Comparison of ENCODE assay signal across 31 cellular contexts in the genomic region with DNA sequence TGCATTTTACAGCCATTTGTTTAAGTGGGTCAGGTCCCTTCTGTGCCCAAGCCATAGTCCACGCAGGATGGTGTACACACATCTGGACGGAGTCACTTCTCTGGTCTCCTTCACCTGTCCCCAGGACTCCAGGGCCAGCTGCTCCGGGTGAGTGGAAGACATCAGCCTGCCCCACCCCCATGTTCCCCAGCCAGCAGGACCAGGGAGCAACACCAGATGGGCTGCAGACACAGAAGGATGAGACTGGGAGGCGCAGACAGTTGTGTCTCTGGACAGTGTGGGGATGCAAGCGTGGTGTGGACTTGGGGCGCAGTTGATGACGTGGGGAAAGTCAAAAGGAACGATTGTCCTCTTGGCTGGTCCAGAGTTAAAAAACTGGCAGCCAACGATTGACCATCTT. TPM values are rescaled to one million over a fixed set of nuclear protein-coding genes. Genes with fewer than 3 reads are reported as not detected.
"Had no signal": no experiment of that assay in that cellular context is flagged by ENCODE, and none has a peak within 500 bp of the region (broad histone marks: within the 10 kb centered on the region; RNA-seq: fewer than 3 reads in every experiment).

No MANE protein-coding gene starts in this region.

- H3K4me3 Mint-ChIP-seq: memory B cell; nephron; stimulated activated naive CD8-positive, alpha-beta T cell treated with anti-CD3 and anti-CD28 coated beads, Interleukin-15, amount 100 ng/mL, for 72 hours had no signal

- H3K27ac Mint-ChIP-seq: memory B cell, progenitor cell of endocrine pancreas had no signal

- H3K9me3 ChIP-seq: esophagus squamous epithelium, pancreas, right lobe of liver, suprapubic skin, thyroid gland, vagina had no signal

- H3K4me1 ChIP-seq: esophagus squamous epithelium, pancreas, right lobe of liver, suprapubic skin, thyroid gland, vagina had no signal

- H3K4me3 ChIP-seq: coronary artery, esophagus squamous epithelium, lung, pancreas, right lobe of liver, smooth muscle cell, suprapubic skin, thyroid gland, vagina had no signal

- H3K27ac ChIP-seq: coronary artery, esophagus squamous epithelium, pancreas, right lobe of liver, suprapubic skin, thyroid gland, vagina had no signal

- H3K9me3 Mint-ChIP-seq: memory B cell; nephron; stimulated activated naive CD8-positive, alpha-beta T cell treated with anti-CD3 and anti-CD28 coated beads, Interleukin-15, amount 100 ng/mL, for 72 hours had no signal

- DNase-seq: dermis blood vessel endothelial cell; effector memory CD4-positive, alpha-beta T cell; esophagus squamous epithelium; foreskin melanocyte; head of caudate nucleus; occipital lobe; pancreas; stimulated activated CD4-positive, alpha-beta T cell treated with anti-CD3 and anti-CD28 coated beads, Interleukin-12 subunit alpha, Interleukin-12 subunit beta, amount 100 ng/mL, for 4 hours; stimulated activated CD4-positive, alpha-beta T cell treated with anti-CD3 and anti-CD28 coated beads, Interleukin-1b, Interleukin-23, amount 100 ng/mL, for 48 hours; stimulated activated CD4-positive, alpha-beta T cell treated with anti-CD3 and anti-CD28 coated beads, Interleukin-4, amount 100 ng/mL, for 1 hour; stimulated activated CD8-positive, alpha-beta memory T cell treated with anti-CD3 and anti-CD28 coated beads, Interleukin-4, amount 100 ng/mL, for 48 hours; stimulated activated naive CD4-positive, alpha-beta T cell; stimulated activated naive CD8-positive, alpha-beta T cell treated with anti-CD3 and anti-CD28 coated beads, Interleukin-15, amount 100 ng/mL, for 72 hours; thyroid gland; trophoblast cell had no signal

- FAIRE-seq: endothelial cell of umbilical vein, keratinocyte, pancreas had no signal

- H3K36me3 Mint-ChIP-seq: memory B cell had no signal

- H3K36me3 ChIP-seq: esophagus squamous epithelium, pancreas, right lobe of liver, suprapubic skin, thyroid gland, vagina had no signal

- H3K27me3 ChIP-seq: right lobe of liver, thyroid gland, vagina had no signal

- H3K4me1 Mint-ChIP-seq: memory B cell; stimulated activated naive CD8-positive, alpha-beta T cell treated with anti-CD3 and anti-CD28 coated beads, Interleukin-15, amount 100 ng/mL, for 72 hours had no signal

RNA-seq across cellular contexts. Expression of gene WFDC1, which starts 24.6 kb away (rescaled TPM):
- total RNA-seq: dermis blood vessel endothelial cell, endothelial cell of umbilical vein, epithelial cell of proximal tubule had no signal
- polyA plus RNA-seq: endothelial cell of umbilical vein, keratinocyte had no signal

RNA-seq across cellular contexts. Expression of gene KCNG4, which starts 30.3 kb away (rescaled TPM):
- total RNA-seq: dermis blood vessel endothelial cell, endothelial cell of umbilical vein, epithelial cell of proximal tubule, esophagus squamous epithelium, left lobe of liver, liver, lung, mononuclear cell, occipital lobe, pancreas, progenitor cell of endocrine pancreas, right lobe of liver, smooth muscle cell, suprapubic skin, thyroid gland, ureter, vagina had no signal
- polyA plus RNA-seq: endothelial cell of umbilical vein, keratinocyte, liver, lung, smooth muscle cell had no signal
